Comparison of ENCODE assay signal across 8 cellular contexts in genomic region chr17:18314731-18315497, GRCh38. TPM values are rescaled to one million over a fixed set of nuclear protein-coding genes. Genes with fewer than 3 reads are reported as not detected.
A peak's percentile ranks its signal among the peaks of the same experiment; 100 is the strongest.
DNase-seq lines count a peak whose midpoint lies in the region; ATAC-seq, FAIRE-seq and TF ChIP-seq lines count a peak whose summit lies in the region.

A gene with protein sequence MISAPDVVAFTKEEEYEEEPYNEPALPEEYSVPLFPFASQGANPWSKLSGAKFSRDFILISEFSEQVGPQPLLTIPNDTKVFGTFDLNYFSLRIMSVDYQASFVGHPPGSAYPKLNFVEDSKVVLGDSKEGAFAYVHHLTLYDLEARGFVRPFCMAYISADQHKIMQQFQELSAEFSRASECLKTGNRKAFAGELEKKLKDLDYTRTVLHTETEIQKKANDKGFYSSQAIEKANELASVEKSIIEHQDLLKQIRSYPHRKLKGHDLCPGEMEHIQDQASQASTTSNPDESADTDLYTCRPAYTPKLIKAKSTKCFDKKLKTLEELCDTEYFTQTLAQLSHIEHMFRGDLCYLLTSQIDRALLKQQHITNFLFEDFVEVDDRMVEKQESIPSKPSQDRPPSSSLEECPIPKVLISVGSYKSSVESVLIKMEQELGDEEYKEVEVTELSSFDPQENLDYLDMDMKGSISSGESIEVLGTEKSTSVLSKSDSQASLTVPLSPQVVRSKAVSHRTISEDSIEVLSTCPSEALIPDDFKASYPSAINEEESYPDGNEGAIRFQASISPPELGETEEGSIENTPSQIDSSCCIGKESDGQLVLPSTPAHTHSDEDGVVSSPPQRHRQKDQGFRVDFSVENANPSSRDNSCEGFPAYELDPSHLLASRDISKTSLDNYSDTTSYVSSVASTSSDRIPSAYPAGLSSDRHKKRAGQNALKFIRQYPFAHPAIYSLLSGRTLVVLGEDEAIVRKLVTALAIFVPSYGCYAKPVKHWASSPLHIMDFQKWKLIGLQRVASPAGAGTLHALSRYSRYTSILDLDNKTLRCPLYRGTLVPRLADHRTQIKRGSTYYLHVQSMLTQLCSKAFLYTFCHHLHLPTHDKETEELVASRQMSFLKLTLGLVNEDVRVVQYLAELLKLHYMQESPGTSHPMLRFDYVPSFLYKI (plus strand): TSS chr17:18315293. CDS start chr17:18315790, 497 bp downstream.
A gene with protein sequence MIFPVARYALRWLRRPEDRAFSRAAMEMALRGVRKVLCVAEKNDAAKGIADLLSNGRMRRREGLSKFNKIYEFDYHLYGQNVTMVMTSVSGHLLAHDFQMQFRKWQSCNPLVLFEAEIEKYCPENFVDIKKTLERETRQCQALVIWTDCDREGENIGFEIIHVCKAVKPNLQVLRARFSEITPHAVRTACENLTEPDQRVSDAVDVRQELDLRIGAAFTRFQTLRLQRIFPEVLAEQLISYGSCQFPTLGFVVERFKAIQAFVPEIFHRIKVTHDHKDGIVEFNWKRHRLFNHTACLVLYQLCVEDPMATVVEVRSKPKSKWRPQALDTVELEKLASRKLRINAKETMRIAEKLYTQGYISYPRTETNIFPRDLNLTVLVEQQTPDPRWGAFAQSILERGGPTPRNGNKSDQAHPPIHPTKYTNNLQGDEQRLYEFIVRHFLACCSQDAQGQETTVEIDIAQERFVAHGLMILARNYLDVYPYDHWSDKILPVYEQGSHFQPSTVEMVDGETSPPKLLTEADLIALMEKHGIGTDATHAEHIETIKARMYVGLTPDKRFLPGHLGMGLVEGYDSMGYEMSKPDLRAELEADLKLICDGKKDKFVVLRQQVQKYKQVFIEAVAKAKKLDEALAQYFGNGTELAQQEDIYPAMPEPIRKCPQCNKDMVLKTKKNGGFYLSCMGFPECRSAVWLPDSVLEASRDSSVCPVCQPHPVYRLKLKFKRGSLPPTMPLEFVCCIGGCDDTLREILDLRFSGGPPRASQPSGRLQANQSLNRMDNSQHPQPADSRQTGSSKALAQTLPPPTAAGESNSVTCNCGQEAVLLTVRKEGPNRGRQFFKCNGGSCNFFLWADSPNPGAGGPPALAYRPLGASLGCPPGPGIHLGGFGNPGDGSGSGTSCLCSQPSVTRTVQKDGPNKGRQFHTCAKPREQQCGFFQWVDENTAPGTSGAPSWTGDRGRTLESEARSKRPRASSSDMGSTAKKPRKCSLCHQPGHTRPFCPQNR (minus strand): TSS chr17:18314994. CDS start chr17:18314778, 216 bp downstream.

- H3K36me3 ChIP-seq in HUES64 (ENCODE audit: insufficient read depth, low read length): peaks cover 52% of the 10 kb centered on the region
- H3K36me3 ChIP-seq in OCI-LY1 (ENCODE audit: insufficient read depth, low read length): peaks cover 57% of the 10 kb centered on the region
- peaks cover 57% of the 10 kb centered on the region for H3K36me3 ChIP-seq in mesodermal cell (ENCODE audit: control insufficient read depth, insufficient read depth, low read length)

- peak within 1 kb of the TSS; percentile 95 for H3K27ac ChIP-seq in HUES64 (ENCODE audit: low read depth, low read length)
- peak within 1 kb of the TSS; percentile 82 for H3K27ac ChIP-seq in OCI-LY1 (ENCODE audit: low read depth, low read length, poor library complexity, severe bottlenecking)
- H3K27ac ChIP-seq in mesodermal cell (ENCODE audit: low read depth, low read length, severe bottlenecking): peak within 1 kb of the TSS; percentile 96

- peak; percentile 81 for FAIRE-seq in endometrium (lab: Jason Lieb, UNC)

- intact Hi-C loops in Calu3 (cut with micrococcal nuclease; ENCODE audit: unreplicated experiment): no loop called here

- no peaks in the 10 kb centered on the region for H3K9me2 ChIP-seq in OCI-LY1 (ENCODE audit: low read depth, low read length)

- no peaks in the 10 kb centered on the region for H3F3A ChIP-seq in OCI-LY1 (ENCODE audit: insufficient read depth, low read length)

- peaks cover 11% of the 10 kb centered on the region for H3K4me1 Mint-ChIP-seq in Calu3 (ENCODE audit: low read depth, unreplicated experiment)

- H3K27me3 Mint-ChIP-seq in Calu3 (ENCODE audit: unreplicated experiment): no peaks in the 10 kb centered on the region

- peaks cover 12% of the 10 kb centered on the region; the same call in 1 of the 2 replicates for H3K4me1 ChIP-seq in HUES64 (ENCODE audit: insufficient read depth, low read length)
- H3K4me1 ChIP-seq in OCI-LY1 (ENCODE audit: insufficient read depth, low read length, severe bottlenecking): peaks cover 66% of the 10 kb centered on the region
- H3K4me1 ChIP-seq in mesodermal cell (ENCODE audit: control insufficient read depth, insufficient read depth, low read length, poor library complexity, severe bottlenecking): peaks cover 31% of the 10 kb centered on the region

- peak; percentile 94 for DNase-seq in Calu3
- DNase-seq in activated CD8-positive, alpha-beta memory T cell treated with anti-CD3 and anti-CD28 coated beads, Interleukin-2, amount 50 U/mL, for 4 hours: peak; percentile 96
- DNase-seq in stimulated activated CD8-positive, alpha-beta memory T cell treated with anti-CD3 and anti-CD28 coated beads, Interleukin-15, amount 100 ng/mL, for 4 hours (ENCODE audit: low read depth in 2 of 2): peak; percentile 94 to 98

- H3K4me3 ChIP-seq in HUES64 (ENCODE audit: low read length) (peak within 1 kb of the TSS; percentile 92), OCI-LY1 (ENCODE audit: low read depth, low read length, poor library complexity, severe bottlenecking) (peak within 1 kb of the TSS; percentile 75), mesodermal cell (ENCODE audit: extremely low read depth, insufficient read depth, low read length, poor library complexity, severe bottlenecking) (peak within 1 kb of the TSS; percentile 84)

- H3K4me2 ChIP-seq in OCI-LY1 (ENCODE audit: low read length): peak within 1 kb of the TSS; percentile 100

- no peaks in the 10 kb centered on the region for H3K9me3 ChIP-seq in HUES64 (ENCODE audit: insufficient read depth, low read depth, low read length)
- no peaks in the 10 kb centered on the region for H3K9me3 ChIP-seq in OCI-LY1 (ENCODE audit: low read length)
- no peaks in the 10 kb centered on the region for H3K9me3 ChIP-seq in mesodermal cell (ENCODE audit: control insufficient read depth, low read length)

- H3K4me3 Mint-ChIP-seq in Calu3 (ENCODE audit: low read depth, unreplicated experiment): peak within 1 kb of the TSS; percentile 92

- WGBS in HUES64: under 1% methylated on average over 72 of the region's 72 CpGs
- WGBS in mesodermal cell (ENCODE audit: insufficient coverage in 2 of 2), 2 experiments: 0% methylated on average over 67 to 70 of the region's 72 CpGs

- no TSS peak for BruUV-seq in Calu3 (replicated peaks; lab: Mats Ljungman, UMichigan)

- H3K9ac ChIP-seq in HUES64 (ENCODE audit: low read depth, low read length) (peak within 1 kb of the TSS; percentile 92), OCI-LY1 (ENCODE audit: low read length) (peak within 1 kb of the TSS; percentile 82)

- H3K9me3 Mint-ChIP-seq in Calu3 (ENCODE audit: low read depth, unreplicated experiment): no peaks in the 10 kb centered on the region

- CTCF ChIA-PET in Calu3 (lab: Charles Lee): interaction anchor here (0.9 kb wide), 1 partner anchor 48 kb away, joined by 3 read pairs; no protein-coding TSS in a partner anchor

- no peak for TF ChIP-seq CTCF in Calu3 (IDR thresholded peaks at IDR 0.05; ENCODE audit: unreplicated experiment)
- no peak for TF ChIP-seq CTCF in OCI-LY1 (IDR thresholded peaks at IDR 0.05; ENCODE audit: low read length)

- no peaks in the 10 kb centered on the region for H4K20me1 ChIP-seq in OCI-LY1 (ENCODE audit: insufficient read depth, low read length)

- H3K27me3 ChIP-seq in HUES64 (ENCODE audit: insufficient read depth, low read length) (no peaks in the 10 kb centered on the region), OCI-LY1 (ENCODE audit: insufficient read depth, low read length) (no peaks in the 10 kb centered on the region)

- H3K36me3 Mint-ChIP-seq in Calu3 (ENCODE audit: insufficient read depth, unreplicated experiment): peaks cover 42% of the 10 kb centered on the region

- H3K27ac Mint-ChIP-seq in Calu3 (ENCODE audit: unreplicated experiment): peak within 1 kb of the TSS; percentile 98

- H3K79me2 ChIP-seq in OCI-LY1 (ENCODE audit: insufficient read depth, low read length): peaks cover 57% of the 10 kb centered on the region

- peak; percentile 85 for ATAC-seq in GM21447 (IDR thresholded peaks at IDR 0.05; ENCODE audit: unreplicated experiment)

- no peak within 1 kb of the TSS for H2AFZ ChIP-seq in OCI-LY1 (ENCODE audit: low read length)

RNA-seq across cellular contexts. Expression of the first gene that starts in this region (rescaled TPM):
- 20.4 and 24.5 TPM in 2 replicates for total RNA-seq in Calu3 (2022)
- 11.6 TPM for polyA plus RNA-seq in HUES64 (2013, experiment 1 of 2)
- polyA plus RNA-seq in HUES64 (2013, experiment 2 of 2): 11.7 TPM
- polyA plus RNA-seq in mesodermal cell (2013, experiment 1 of 2): 11.6 TPM
- polyA plus RNA-seq in mesodermal cell (2013, experiment 2 of 2): 10.5 TPM

RNA-seq across cellular contexts. Expression of the second gene that starts in this region (rescaled TPM):
- total RNA-seq in Calu3 (2022): 39.7 and 40.2 TPM in 2 replicates
- polyA plus RNA-seq in HUES64 (2013, experiment 1 of 2): 30.4 TPM
- 24.3 TPM for polyA plus RNA-seq in HUES64 (2013, experiment 2 of 2)
- 28.1 TPM for polyA plus RNA-seq in mesodermal cell (2013, experiment 1 of 2)
- 34.4 TPM for polyA plus RNA-seq in mesodermal cell (2013, experiment 2 of 2)

Comparison
In these comparisons a context has a peak if more than half of its experiments do, and no peak if none do; other contexts are left out.
1. Peak in every context shown above with its lines: DNase-seq, ATAC-seq, H3K4me3 ChIP-seq and H3K27ac ChIP-seq.